Comparison of ENCODE assay signal across 7 cellular contexts in genomic region chr1:205354259-205354904, GRCh38. TPM values are rescaled to one million over a fixed set of nuclear protein-coding genes. Genes with fewer than 3 reads are reported as not detected.
DNase-seq lines count a peak whose midpoint lies in the region; ATAC-seq, FAIRE-seq and TF ChIP-seq lines count a peak whose summit lies in the region.

No MANE protein-coding gene starts in this region.

- H3K4me3 ChIP-seq in GM12875 (ENCODE audit: low read depth, low read length) = no peak overlapping the region
- H3K4me3 ChIP-seq in WERI-Rb-1 (ENCODE audit: low read depth, low read length) = no peak overlapping the region
- no peak overlapping the region for H3K4me3 ChIP-seq in bronchial epithelial cell (ENCODE audit: low read depth, low read length)

- H3K9me3 ChIP-seq in WERI-Rb-1 (ENCODE audit: severe bottlenecking) = no peaks in the 10 kb centered on the region

- no peak for FAIRE-seq in bronchial epithelial cell (lab: Jason Lieb, UNC)

- TF ChIP-seq CTCF in GM12875 (IDR thresholded peaks at IDR 0.05; ENCODE audit: borderline replicate concordance, insufficient read depth, low read depth, low read length) (peak; percentile 78), WERI-Rb-1 (IDR thresholded peaks at IDR 0.05; ENCODE audit: low read depth, low read length) (peak; percentile 94), bronchial epithelial cell (IDR thresholded peaks at IDR 0.05; ENCODE audit: insufficient read depth, low read length, severe bottlenecking) (peak; percentile 75)

- H3K27me3 ChIP-seq in WERI-Rb-1 (ENCODE audit: insufficient read depth, low read depth, severe bottlenecking) = no peaks in the 10 kb centered on the region
- peaks cover 7% of the 10 kb centered on the region for H3K27me3 ChIP-seq in bronchial epithelial cell (ENCODE audit: control insufficient read depth, insufficient read depth, low read length)

- no peaks in the 10 kb centered on the region for H3K36me3 ChIP-seq in WERI-Rb-1
- H3K36me3 ChIP-seq in bronchial epithelial cell (ENCODE audit: control insufficient read depth, insufficient read depth, low read length) = no peaks in the 10 kb centered on the region

- ATAC-seq in left lobe of liver (peak; percentile 90), GM21576 (IDR thresholded peaks at IDR 0.05; ENCODE audit: unreplicated experiment) (no peak)

- DNase-seq in NCI-H2107 (lab: John Stamatoyannopoulos, UW) (peak; percentile 22), WERI-Rb-1 (peak; percentile 93), bronchial epithelial cell (ENCODE audit: low read depth) (peak; percentile 64), left lobe of liver (ENCODE audit: low spot score) (peak; percentile 52)
- DNase-seq in stimulated activated CD4-positive, alpha-beta T cell treated with anti-CD3 and anti-CD28 coated beads, TNF-alpha, amount 100 ng/mL, for 48 hours (ENCODE audit: low read depth in 3 of 3) = peak in 2 of 3 donors; percentile 35 to 57

- no peak overlapping the region; the same call in 1 of the 2 replicates for H3K27ac ChIP-seq in WERI-Rb-1

RNA-seq across cellular contexts. Expression of gene KLHDC8A, which starts 2.3 kb away (rescaled TPM):
- total RNA-seq in bronchial epithelial cell (not detected in 2 replicates), left lobe of liver (not detected)

RNA-seq across cellular contexts. Expression of gene NUAK2, which starts 32.8 kb away (rescaled TPM):
- 3.9 and 9.9 TPM in 2 replicates for total RNA-seq in bronchial epithelial cell
- total RNA-seq in left lobe of liver = 1.7 TPM

Comparison
In these comparisons a context has a peak if more than half of its experiments do, and no peak if none do; other contexts are left out.
1. DNase-seq: peak in every context shown above with its lines; median percentile 93 in WERI-Rb-1; 64 in bronchial epithelial cell; 52 in left lobe of liver; 46 in stimulated activated CD4-positive, alpha-beta T cell treated with anti-CD3 and anti-CD28 coated beads, TNF-alpha, amount 100 ng/mL, for 48 hours; 22 in NCI-H2107.